Comparison of ENCODE assay signal across 1 cellular context in genomic region chr5:19886123-19886921, GRCh38.
TF ChIP-seq lines count a peak whose summit lies in the region.

No MANE protein-coding gene starts in this region.

TF ChIP-seq in IMR-90, 13 proteins besides CTCF, POLR2A, EP300 and RAD21 (continued from another document):
- no peak for TF ChIP-seq ELK1 (IDR thresholded peaks at IDR 0.05; ENCODE audit: borderline replicate concordance, low read depth, low read length)
- no peak for TF ChIP-seq NFE2L2 (IDR thresholded peaks at IDR 0.05; ENCODE audit: low read depth, low read length)
- no peak for TF ChIP-seq MAZ (IDR thresholded peaks at IDR 0.05; ENCODE audit: borderline replicate concordance, low read depth, low read length)
- peak; percentile 62; the same call in 1 of the 2 replicates for TF ChIP-seq MAFK (IDR thresholded peaks at IDR 0.05; ENCODE audit: low read depth, low read length)
- TF ChIP-seq SMC3 (IDR thresholded peaks at IDR 0.05; ENCODE audit: low read depth, low read length) = no peak
- TF ChIP-seq RCOR1 (IDR thresholded peaks at IDR 0.05; ENCODE audit: insufficient replicate concordance, low read length) = no peak
- TF ChIP-seq USF2 (IDR thresholded peaks at IDR 0.05; ENCODE audit: low read depth, low read length) = no peak
- peak; percentile 45; the same call in 1 of the 2 replicates for TF ChIP-seq CEBPB (IDR thresholded peaks at IDR 0.05; ENCODE audit: low read depth, low read length)
- TF ChIP-seq RFX5 (IDR thresholded peaks at IDR 0.05; ENCODE audit: low read depth, low read length) = no peak
- TF ChIP-seq CHD1 (IDR thresholded peaks at IDR 0.05; ENCODE audit: low read depth, low read length) = no peak
- TF ChIP-seq FOS (IDR thresholded peaks at IDR 0.05; ENCODE audit: low read depth, low read length) = 0 out of 2 replicates have a peak, but pooled peaks have one; percentile 28
- no peak for TF ChIP-seq BHLHE40 (IDR thresholded peaks at IDR 0.05; ENCODE audit: low read depth, low read length)
